Comparison of ENCODE assay signal across 2 cellular contexts in the genomic region with DNA sequence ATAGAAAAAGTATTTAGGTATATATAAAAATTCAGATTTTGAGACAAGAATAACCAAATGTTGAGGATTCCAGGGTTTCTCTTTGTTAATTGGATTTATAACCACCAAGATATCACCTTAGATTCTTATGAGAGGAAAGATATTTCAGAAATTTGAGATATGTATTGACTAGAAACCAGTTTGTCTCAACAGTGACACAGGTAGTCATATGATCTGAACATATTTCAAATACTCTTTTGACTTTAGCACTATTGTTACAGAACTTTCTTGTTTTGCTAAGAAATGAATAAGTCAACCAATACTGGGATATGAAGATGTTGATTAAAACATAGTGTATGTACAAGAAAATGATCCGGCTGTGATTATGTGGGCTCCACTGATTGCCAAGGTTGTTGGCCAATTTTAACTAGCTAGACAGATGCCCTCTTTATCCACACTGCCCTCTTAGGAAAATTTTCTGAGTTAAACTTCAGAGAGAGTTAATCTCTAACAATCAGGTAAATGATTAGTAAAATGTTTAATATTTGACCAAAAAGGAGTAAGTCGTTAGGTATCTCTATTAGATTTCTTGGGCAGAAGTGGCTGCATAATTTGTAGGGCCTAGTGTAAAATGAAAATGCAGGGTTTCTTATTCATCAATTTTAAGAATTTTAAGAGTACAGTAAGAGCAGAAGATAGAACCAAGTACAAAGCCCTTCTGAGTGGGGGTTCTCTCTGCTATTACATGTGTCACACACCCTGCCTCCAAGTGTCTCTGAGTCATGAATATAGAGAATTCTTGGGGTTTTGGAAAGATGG.
TF ChIP-seq lines count a peak whose summit lies in the region.

No MANE protein-coding gene starts in this region.

TF ChIP-seq in liver, 16 proteins besides CTCF, POLR2A, EP300 and RAD21 (continued from another document):
- TF ChIP-seq, protein P1, sequence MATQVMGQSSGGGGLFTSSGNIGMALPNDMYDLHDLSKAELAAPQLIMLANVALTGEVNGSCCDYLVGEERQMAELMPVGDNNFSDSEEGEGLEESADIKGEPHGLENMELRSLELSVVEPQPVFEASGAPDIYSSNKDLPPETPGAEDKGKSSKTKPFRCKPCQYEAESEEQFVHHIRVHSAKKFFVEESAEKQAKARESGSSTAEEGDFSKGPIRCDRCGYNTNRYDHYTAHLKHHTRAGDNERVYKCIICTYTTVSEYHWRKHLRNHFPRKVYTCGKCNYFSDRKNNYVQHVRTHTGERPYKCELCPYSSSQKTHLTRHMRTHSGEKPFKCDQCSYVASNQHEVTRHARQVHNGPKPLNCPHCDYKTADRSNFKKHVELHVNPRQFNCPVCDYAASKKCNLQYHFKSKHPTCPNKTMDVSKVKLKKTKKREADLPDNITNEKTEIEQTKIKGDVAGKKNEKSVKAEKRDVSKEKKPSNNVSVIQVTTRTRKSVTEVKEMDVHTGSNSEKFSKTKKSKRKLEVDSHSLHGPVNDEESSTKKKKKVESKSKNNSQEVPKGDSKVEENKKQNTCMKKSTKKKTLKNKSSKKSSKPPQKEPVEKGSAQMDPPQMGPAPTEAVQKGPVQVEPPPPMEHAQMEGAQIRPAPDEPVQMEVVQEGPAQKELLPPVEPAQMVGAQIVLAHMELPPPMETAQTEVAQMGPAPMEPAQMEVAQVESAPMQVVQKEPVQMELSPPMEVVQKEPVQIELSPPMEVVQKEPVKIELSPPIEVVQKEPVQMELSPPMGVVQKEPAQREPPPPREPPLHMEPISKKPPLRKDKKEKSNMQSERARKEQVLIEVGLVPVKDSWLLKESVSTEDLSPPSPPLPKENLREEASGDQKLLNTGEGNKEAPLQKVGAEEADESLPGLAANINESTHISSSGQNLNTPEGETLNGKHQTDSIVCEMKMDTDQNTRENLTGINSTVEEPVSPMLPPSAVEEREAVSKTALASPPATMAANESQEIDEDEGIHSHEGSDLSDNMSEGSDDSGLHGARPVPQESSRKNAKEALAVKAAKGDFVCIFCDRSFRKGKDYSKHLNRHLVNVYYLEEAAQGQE (IDR thresholded peaks at IDR 0.05) = no peak
- TF ChIP-seq FOXA2 (IDR thresholded peaks at IDR 0.05) (no peak), HNF4A (conservative IDR thresholded peaks at IDR 0.05) (peak in 1 of 2 donors; percentile 34), RXRA (IDR thresholded peaks at IDR 0.05) (peak in 1 of 2 donors; percentile 31), SP1 (IDR thresholded peaks at IDR 0.05) (peak; percentile 42), FOXA1 (IDR thresholded peaks at IDR 0.05) (no peak), EGR1 (IDR thresholded peaks at IDR 0.05; ENCODE audit: low read depth in 2 of 2) (no peak), YY1 (IDR thresholded peaks at IDR 0.05) (no peak), NR2F2 (IDR thresholded peaks at IDR 0.05) (no peak), HNF4G (IDR thresholded peaks at IDR 0.05) (no peak), JUND (IDR thresholded peaks at IDR 0.05) (no peak)
- TF ChIP-seq, protein P2, sequence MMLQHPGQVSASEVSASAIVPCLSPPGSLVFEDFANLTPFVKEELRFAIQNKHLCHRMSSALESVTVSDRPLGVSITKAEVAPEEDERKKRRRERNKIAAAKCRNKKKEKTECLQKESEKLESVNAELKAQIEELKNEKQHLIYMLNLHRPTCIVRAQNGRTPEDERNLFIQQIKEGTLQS (IDR thresholded peaks at IDR 0.05) = no peak
- TF ChIP-seq, protein P3, sequence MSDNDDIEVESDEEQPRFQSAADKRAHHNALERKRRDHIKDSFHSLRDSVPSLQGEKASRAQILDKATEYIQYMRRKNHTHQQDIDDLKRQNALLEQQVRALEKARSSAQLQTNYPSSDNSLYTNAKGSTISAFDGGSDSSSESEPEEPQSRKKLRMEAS (IDR thresholded peaks at IDR 0.05) = no peak

TF ChIP-seq in HepG2, 621 proteins besides CTCF, POLR2A, EP300 and RAD21 (continued from another document):
- TF ChIP-seq DNMT3B (CRISPR knock-in tag; conservative IDR thresholded peaks at IDR 0.05) (no peak), EHMT2 (IDR thresholded peaks at IDR 0.05; ENCODE audit: borderline replicate concordance, low read depth, low read length) (no peak), PAX8 (CRISPR knock-in tag; IDR thresholded peaks at IDR 0.05; ENCODE audit: borderline replicate concordance) (no peak), NCOA1 (CRISPR knock-in tag; IDR thresholded peaks at IDR 0.05) (no peak), SIX4 (CRISPR knock-in tag; IDR thresholded peaks at IDR 0.05) (no peak), SOX13 (IDR thresholded peaks at IDR 0.05) (no peak), SOX13 (CRISPR knock-in tag; conservative IDR thresholded peaks at IDR 0.05 in 1 of 2, IDR thresholded peaks at IDR 0.05 in 1 of 2) (no peak)
- TF ChIP-seq, protein P4, sequence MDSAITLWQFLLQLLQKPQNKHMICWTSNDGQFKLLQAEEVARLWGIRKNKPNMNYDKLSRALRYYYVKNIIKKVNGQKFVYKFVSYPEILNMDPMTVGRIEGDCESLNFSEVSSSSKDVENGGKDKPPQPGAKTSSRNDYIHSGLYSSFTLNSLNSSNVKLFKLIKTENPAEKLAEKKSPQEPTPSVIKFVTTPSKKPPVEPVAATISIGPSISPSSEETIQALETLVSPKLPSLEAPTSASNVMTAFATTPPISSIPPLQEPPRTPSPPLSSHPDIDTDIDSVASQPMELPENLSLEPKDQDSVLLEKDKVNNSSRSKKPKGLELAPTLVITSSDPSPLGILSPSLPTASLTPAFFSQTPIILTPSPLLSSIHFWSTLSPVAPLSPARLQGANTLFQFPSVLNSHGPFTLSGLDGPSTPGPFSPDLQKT (CRISPR knock-in tag; IDR thresholded peaks at IDR 0.05; ENCODE audit: borderline replicate concordance) = no peak
- TF ChIP-seq, protein P5, sequence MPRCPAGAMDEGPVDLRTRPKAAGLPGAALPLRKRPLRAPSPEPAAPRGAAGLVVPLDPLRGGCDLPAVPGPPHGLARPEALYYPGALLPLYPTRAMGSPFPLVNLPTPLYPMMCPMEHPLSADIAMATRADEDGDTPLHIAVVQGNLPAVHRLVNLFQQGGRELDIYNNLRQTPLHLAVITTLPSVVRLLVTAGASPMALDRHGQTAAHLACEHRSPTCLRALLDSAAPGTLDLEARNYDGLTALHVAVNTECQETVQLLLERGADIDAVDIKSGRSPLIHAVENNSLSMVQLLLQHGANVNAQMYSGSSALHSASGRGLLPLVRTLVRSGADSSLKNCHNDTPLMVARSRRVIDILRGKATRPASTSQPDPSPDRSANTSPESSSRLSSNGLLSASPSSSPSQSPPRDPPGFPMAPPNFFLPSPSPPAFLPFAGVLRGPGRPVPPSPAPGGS (CRISPR knock-in tag; IDR thresholded peaks at IDR 0.05) = no peak
